Comparison of ENCODE assay signal across 23 cellular contexts in the genomic region with DNA sequence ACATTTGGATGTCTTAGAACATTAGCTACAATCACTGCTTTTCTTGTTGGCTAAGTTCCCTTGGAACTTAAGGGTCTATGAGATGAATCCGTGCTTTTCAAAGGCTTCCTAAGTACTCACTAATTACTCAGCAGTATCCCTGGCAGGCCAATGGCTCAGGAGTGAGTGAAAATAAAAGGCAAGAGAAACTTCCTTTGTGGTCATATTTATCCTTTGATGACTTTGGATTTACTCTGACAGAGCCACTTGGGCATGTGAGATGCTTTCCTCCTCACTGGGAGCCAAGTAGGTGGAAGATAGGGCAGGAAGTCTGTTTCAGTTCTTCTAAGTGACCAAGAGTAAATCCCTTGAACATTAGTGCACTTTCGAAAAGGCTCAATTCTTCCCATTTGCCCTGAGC.
"Had no signal": no experiment of that assay in that cellular context is flagged by ENCODE, and none has a peak within 500 bp of the region (broad histone marks: within the 10 kb centered on the region; RNA-seq: fewer than 3 reads in every experiment).

No MANE protein-coding gene starts in this region.

- H3K36me3 ChIP-seq: heart right ventricle, pancreas, spleen, tibial artery, upper lobe of left lung had no signal

- H3K4me3 ChIP-seq: coronary artery, heart right ventricle, mucosa of descending colon, pancreas, spleen, tibial artery, upper lobe of left lung had no signal

- H3K9me3 ChIP-seq: heart right ventricle, mucosa of descending colon, pancreas, spleen, tibial artery, upper lobe of left lung had no signal

- H3K4me3 Mint-ChIP-seq: natural killer cell; neural crest cell; stimulated activated memory B cell treated with anti-CD40 and anti-IgM and Interleukin-4, amounts not matched to agents 10 μg/mL and 1 μg/mL and 100 μg/mL, for 72 hours; stimulated activated naive CD8-positive, alpha-beta T cell treated with anti-CD3 and anti-CD28 coated beads, Interleukin-15, Interleukin-2, amounts not matched to agents 100 ng/mL and 50 ng/mL, for 24 hours had no signal

- H3K27ac ChIP-seq: coronary artery, heart right ventricle, pancreas, spleen, tibial artery, upper lobe of left lung had no signal

- H3K9me3 Mint-ChIP-seq: natural killer cell; stimulated activated naive CD8-positive, alpha-beta T cell treated with anti-CD3 and anti-CD28 coated beads, Interleukin-15, Interleukin-2, amounts not matched to agents 100 ng/mL and 50 ng/mL, for 24 hours had no signal

- H3K27me3 ChIP-seq: pancreas, spleen, tibial artery, upper lobe of left lung had no signal

- H3K4me1 ChIP-seq: spleen had no signal

- ATAC-seq: heart right ventricle; left lobe of liver; mucosa of descending colon; natural killer cell; sciatic nerve; stimulated activated memory B cell treated with anti-CD40 and anti-IgM and Interleukin-4, amounts not matched to agents 10 μg/mL and 1 μg/mL and 100 μg/mL, for 72 hours had no signal

- H3K36me3 Mint-ChIP-seq: natural killer cell; stimulated activated memory B cell treated with anti-CD40 and anti-IgM and Interleukin-4, amounts not matched to agents 10 μg/mL and 1 μg/mL and 100 μg/mL, for 72 hours had no signal

- H3K27ac Mint-ChIP-seq: natural killer cell; progenitor cell of endocrine pancreas; stimulated activated memory B cell treated with anti-CD40 and anti-IgM and Interleukin-4, amounts not matched to agents 10 μg/mL and 1 μg/mL and 100 μg/mL, for 72 hours; stimulated activated naive CD8-positive, alpha-beta T cell treated with anti-CD3 and anti-CD28 coated beads, Interleukin-15, Interleukin-2, amounts not matched to agents 100 ng/mL and 50 ng/mL, for 24 hours had no signal

- H3K27me3 Mint-ChIP-seq: stimulated activated memory B cell treated with anti-CD40 and anti-IgM and Interleukin-4, amounts not matched to agents 10 μg/mL and 1 μg/mL and 100 μg/mL, for 72 hours; stimulated activated naive CD8-positive, alpha-beta T cell treated with anti-CD3 and anti-CD28 coated beads, Interleukin-15, Interleukin-2, amounts not matched to agents 100 ng/mL and 50 ng/mL, for 24 hours had no signal

- DNase-seq: effector CD4-positive, alpha-beta T cell; heart right ventricle; hypothalamus; kidney glomerular epithelial cell; mucosa of descending colon; natural killer cell; nucleus accumbens; pancreas; spleen; stimulated activated CD4-positive, alpha-beta T cell treated with anti-CD3 and anti-CD28 coated beads, Interleukin-15, amount 100 ng/mL, for 24 hours; stimulated activated CD4-positive, alpha-beta T cell treated with anti-CD3 and anti-CD28 coated beads, Interleukin-1b, Interleukin-23, amount 100 ng/mL, for 48 hours; stimulated activated CD4-positive, alpha-beta T cell treated with anti-CD3 and anti-CD28 coated beads, Interleukin-4, amount 100 ng/mL, for 24 hours; tibial artery; upper lobe of left lung had no signal

- FAIRE-seq: frontal cortex, islet of Langerhans, pancreas had no signal

- H3K4me1 Mint-ChIP-seq: natural killer cell; stimulated activated memory B cell treated with anti-CD40 and anti-IgM and Interleukin-4, amounts not matched to agents 10 μg/mL and 1 μg/mL and 100 μg/mL, for 72 hours had no signal
